16 cellular contexts compared by ENCODE assay signal in genomic region chr1:27258598-27258997, GRCh38.
"Had no signal": no experiment of that assay in that cellular context is flagged by ENCODE, and none has a peak within 500 bp of the region (broad histone marks: within the 10 kb centered on the region; RNA-seq: fewer than 3 reads in every experiment).

No MANE protein-coding gene starts in this region.

- H3K27me3 ChIP-seq: cardiac muscle cell, dorsolateral prefrontal cortex, neutrophil, sigmoid colon, SJSA1, tibial artery, uterus had no signal

- H3K9me3 ChIP-seq: neutrophil, sigmoid colon, SJSA1, tibial artery, uterus had no signal

- DNase-seq: activated CD4-positive, alpha-beta T cell treated with anti-CD3 and anti-CD28 coated beads for 1 hour; dorsolateral prefrontal cortex; islet precursor cell; natural killer cell; sigmoid colon; stimulated activated CD4-positive, alpha-beta T cell treated with anti-CD3 and anti-CD28 coated beads, Interleukin-1b, Interleukin-23, amount 100 ng/mL, for 48 hours; T-helper 1 cell; T1000; tibial artery; uterus had no signal

- H3K4me3 Mint-ChIP-seq: natural killer cell had no signal

- H3K27ac Mint-ChIP-seq: activated T-helper 2 cell treated with anti-CD3 and anti-CD28 coated beads, Interferon-gamma antibody, Interleukin-2, Interleukin-4, amounts not matched to agents 10 μg/mL and 5 μg/mL and 100 μg/mL, durations not matched to agents 14 hours and 24 hours and 36 hours had no signal

- H3K4me3 ChIP-seq: cardiac muscle cell, dorsolateral prefrontal cortex, lung, sigmoid colon, SJSA1, tibial artery, uterus had no signal

- ATAC-seq: natural killer cell had no signal

- H3K36me3 ChIP-seq: SJSA1, uterus had no signal

- H3K27ac ChIP-seq: cardiac muscle cell, neutrophil, parathyroid adenoma, sigmoid colon, SJSA1, tibial artery, uterus had no signal

- H3K4me1 ChIP-seq: parathyroid adenoma, sigmoid colon, SJSA1, tibial artery, uterus had no signal

- H3K9me3 Mint-ChIP-seq: activated T-helper 2 cell treated with anti-CD3 and anti-CD28 coated beads, Interferon-gamma antibody, Interleukin-2, Interleukin-4, amounts not matched to agents 10 μg/mL and 5 μg/mL and 100 μg/mL, durations not matched to agents 14 hours and 24 hours and 36 hours; natural killer cell had no signal

- H3K36me3 Mint-ChIP-seq: natural killer cell had no signal
